In genomic region chr11:1896468-1896867, GRCh38 we compare ENCODE assay signal across 24 cellular contexts. TPM values are rescaled to one million over a fixed set of nuclear protein-coding genes. Genes with fewer than 3 reads are reported as not detected.
"Had no signal": no experiment of that assay in that cellular context is flagged by ENCODE, and none has a peak within 500 bp of the region (broad histone marks: within the 10 kb centered on the region; RNA-seq: fewer than 3 reads in every experiment).

No MANE protein-coding gene starts in this region.

- FAIRE-seq: kidney had no signal

- H3K4me3 Mint-ChIP-seq: activated CD4-positive, alpha-beta T cell treated with anti-CD3 and anti-CD28 coated beads, Interleukin-2, amount 10 ng/mL, durations not matched to agents 24 days and 14 days; activated T-cell treated with anti-CD3 and anti-CD28 coated beads, Interleukin-2, amount 50 U/mL, for 24 hours; mesothelial cell of epicardium; nephron progenitor cell had no signal

- H3K9me3 Mint-ChIP-seq: activated T-cell treated with anti-CD3 and anti-CD28 coated beads, Interleukin-2, amount 50 U/mL, for 24 hours; activated T-helper 2 cell treated with anti-CD3 and anti-CD28 coated beads, Interferon-gamma antibody, Interleukin-2, Interleukin-4, amounts not matched to agents 10 μg/mL and 5 μg/mL and 100 μg/mL, durations not matched to agents 14 hours and 24 hours and 36 hours; mesothelial cell of epicardium; nephron progenitor cell had no signal

- H3K36me3 ChIP-seq: tibial nerve had no signal

- H3K36me3 Mint-ChIP-seq: mesothelial cell of epicardium had no signal

- H3K27me3 ChIP-seq: body of pancreas, dorsolateral prefrontal cortex, tibial nerve had no signal

- H3K27ac Mint-ChIP-seq: activated CD4-positive, alpha-beta T cell treated with anti-CD3 and anti-CD28 coated beads, Interleukin-2, amount 10 ng/mL, durations not matched to agents 24 days and 14 days; activated CD8-positive, alpha-beta T cell treated with anti-CD3 and anti-CD28 coated beads for 36 hours; activated T-cell treated with anti-CD3 and anti-CD28 coated beads, Interleukin-2, amount 50 U/mL, for 24 hours; activated T-helper 2 cell treated with anti-CD3 and anti-CD28 coated beads, Interferon-gamma antibody, Interleukin-2, Interleukin-4, amounts not matched to agents 10 μg/mL and 5 μg/mL and 100 μg/mL, durations not matched to agents 14 hours and 24 hours and 36 hours; mesothelial cell of epicardium had no signal

- H3K27ac ChIP-seq: body of pancreas, tibial nerve had no signal

- H3K4me3 ChIP-seq: body of pancreas, lung had no signal

- DNase-seq: activated CD4-positive, alpha-beta T cell treated with anti-CD3 and anti-CD28 coated beads, Interleukin-2, amount 10 ng/mL, durations not matched to agents 24 days and 14 days; activated CD4-positive, CD25-positive, alpha-beta regulatory T cell; activated CD8-positive, alpha-beta T cell treated with anti-CD3 and anti-CD28 coated beads for 36 hours; activated naive CD4-positive, alpha-beta T cell treated with Interleukin-2 at 50 U/mL for 16 hours; activated T-cell treated with anti-CD3 and anti-CD28 coated beads, Interleukin-2, amount 50 U/mL, for 24 hours; body of pancreas; foreskin melanocyte; glutamatergic neuron; kidney; nephron progenitor cell; occipital lobe; stimulated activated CD4-positive, alpha-beta T cell treated with anti-CD3 and anti-CD28 coated beads, Interleukin-12 subunit alpha, Interleukin-12 subunit beta, amount 100 ng/mL, for 4 hours; stimulated activated CD4-positive, alpha-beta T cell treated with anti-CD3 and anti-CD28 coated beads, Interleukin-1b, Interleukin-23, amount 100 ng/mL, for 48 hours; stimulated activated CD8-positive, alpha-beta memory T cell treated with anti-CD3 and anti-CD28 coated beads, Interleukin-4, amount 100 ng/mL, for 48 hours; stimulated activated naive CD8-positive, alpha-beta T cell treated with anti-CD3 and anti-CD28 coated beads, Interleukin-15, Interleukin-2, amounts not matched to agents 100 U/mL and 50 U/mL, for 24 hours had no signal

- ATAC-seq: activated CD8-positive, alpha-beta T cell treated with anti-CD3 and anti-CD28 coated beads for 36 hours; body of pancreas; left lobe of liver; stimulated activated naive CD8-positive, alpha-beta T cell treated with anti-CD3 and anti-CD28 coated beads, Interleukin-15, Interleukin-2, amounts not matched to agents 100 U/mL and 50 U/mL, for 24 hours had no signal

- H3K9me3 ChIP-seq: body of pancreas, tibial nerve had no signal

RNA-seq across cellular contexts. Expression of gene PRR33, which starts 4.8 kb away (rescaled TPM):
- total RNA-seq: activated CD4-positive, alpha-beta T cell treated with anti-CD3 and anti-CD28 coated beads, Interleukin-2, amount 10 ng/mL, durations not matched to agents 24 days and 14 days; body of pancreas; dorsolateral prefrontal cortex; epithelial cell of proximal tubule; fibroblast of lung; kidney; left lobe of liver; lung; mesothelial cell of epicardium; occipital lobe; renal cortical epithelial cell; tibial nerve had no signal
- polyA plus RNA-seq: fibroblast of lung had no signal

RNA-seq across cellular contexts. Expression of gene TNNT3, which starts 23.0 kb away (rescaled TPM):
- total RNA-seq: epithelial cell of proximal tubule, fibroblast of lung, left lobe of liver, renal cortical epithelial cell had no signal
- polyA plus RNA-seq: fibroblast of lung had no signal

RNA-seq across cellular contexts. Expression of gene LSP1, which starts 43.6 kb away (rescaled TPM):
- total RNA-seq: epithelial cell of proximal tubule, renal cortical epithelial cell had no signal

RNA-seq across cellular contexts. Expression of gene TNNI2, which starts 57.7 kb away (rescaled TPM):
- total RNA-seq: activated CD4-positive, alpha-beta T cell treated with anti-CD3 and anti-CD28 coated beads, Interleukin-2, amount 10 ng/mL, durations not matched to agents 24 days and 14 days; epithelial cell of proximal tubule; fibroblast of lung; left lobe of liver; renal cortical epithelial cell; tibial nerve had no signal
- polyA plus RNA-seq: fibroblast of lung had no signal
